ENCODE assay signal across 10 cellular contexts in the genomic region with DNA sequence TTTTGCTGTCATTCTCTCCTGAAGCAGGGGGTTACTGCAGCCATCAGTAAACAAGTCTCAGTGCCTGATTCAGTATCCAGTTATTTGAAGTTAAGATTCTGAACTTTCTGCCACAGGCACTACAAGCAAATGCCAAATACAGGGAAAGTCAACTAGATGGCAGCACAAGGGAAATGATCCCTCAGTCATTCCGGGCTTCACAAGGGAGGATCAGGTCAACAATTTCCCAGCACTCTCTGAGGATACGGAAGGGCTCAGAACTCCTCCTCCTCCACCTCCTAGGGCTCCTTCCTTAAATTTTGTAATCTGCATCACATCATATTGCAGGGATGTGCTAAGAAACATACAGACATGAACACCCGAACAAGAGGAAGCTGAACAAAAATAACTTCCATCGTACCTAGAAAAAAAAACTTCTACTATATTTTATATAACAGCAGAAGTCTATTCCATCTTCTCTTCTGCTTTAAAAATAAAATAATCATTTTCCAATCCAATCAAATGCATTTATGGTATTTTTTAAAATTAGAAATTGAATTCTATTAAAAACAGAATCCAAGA.
DNase-seq lines count a peak whose midpoint lies in the region; ATAC-seq and TF ChIP-seq lines count a peak whose summit lies in the region.
"Had no signal": no experiment of that assay in that cellular context is flagged by ENCODE, and none has a peak within 500 bp of the region (broad histone marks: within the 10 kb centered on the region; RNA-seq: fewer than 3 reads in every experiment).

No MANE protein-coding gene starts in this region.

- ATAC-seq in HG02763 (IDR thresholded peaks at IDR 0.05; ENCODE audit: unreplicated experiment): no peak
- no peak for ATAC-seq in CD8-positive, alpha-beta T cell

- intact Hi-C loops in CD8-positive, alpha-beta T cell (cut with DNase I, micrococcal nuclease): no loop called here
- intact Hi-C loops in activated naive CD4-positive, alpha-beta T cell treated with anti-CD3 and anti-CD28 coated beads for 36 hours (cut with micrococcal nuclease): no loop called here

- H3K4me1 ChIP-seq in CD8-positive, alpha-beta T cell (ENCODE audit: insufficient read depth, low read length): no peaks in the 10 kb centered on the region

- H3K36me3 ChIP-seq in CD8-positive, alpha-beta T cell (ENCODE audit: insufficient read depth, low read length): no peaks in the 10 kb centered on the region

- CTCF ChIA-PET in CD8-positive, alpha-beta T cell (lab: Charles Lee): no interaction called here
- CTCF ChIA-PET in activated naive CD4-positive, alpha-beta T cell treated with anti-CD3 and anti-CD28 coated beads for 36 hours (lab: Charles Lee): no interaction called here

- no peaks in the 10 kb centered on the region for H3K9me3 ChIP-seq in CD8-positive, alpha-beta T cell (ENCODE audit: low read length)

- TF ChIP-seq CTCF in AG09319 (IDR thresholded peaks at IDR 0.05; ENCODE audit: low read depth, low read length): peak; percentile 20
- TF ChIP-seq CTCF in astrocyte of the spinal cord (IDR thresholded peaks at IDR 0.05; ENCODE audit: low read depth, low read length): peak; percentile 38
- TF ChIP-seq CTCF in CD8-positive, alpha-beta T cell (IDR thresholded peaks at IDR 0.05): no peak

- in situ Hi-C loops in astrocyte of the spinal cord (cut with HindIII; ENCODE audit: low sequenced_read_pairs): no loop called here

- no peak for DNase-seq in AG09319 (ENCODE audit: extremely low read depth, low read depth)
- peak; percentile 62 for DNase-seq in HT-29 (ENCODE audit: low spot score)
- peak; percentile 49 for DNase-seq in astrocyte of the spinal cord (ENCODE audit: low read depth, low spot score)
- DNase-seq in kidney glomerular epithelial cell (lab: John Stamatoyannopoulos, UW): peak; percentile 43
- no peak for DNase-seq in CD8-positive, alpha-beta T cell
- no peak for DNase-seq in activated CD4-positive, alpha-beta T cell treated with anti-CD3 and anti-CD28 coated beads, Interleukin-2, amount 50 U/mL, for 4 hours
- DNase-seq in activated naive CD4-positive, alpha-beta T cell treated with anti-CD3 and anti-CD28 coated beads for 36 hours: no peak
- DNase-seq: GDM1; stimulated activated naive CD4-positive, alpha-beta T cell treated with Interleukin-2 at 50 U/mL for 16 hours had no signal

- H3K27me3 Mint-ChIP-seq in CD8-positive, alpha-beta T cell (ENCODE audit: low read depth): peaks cover 7% of the 10 kb centered on the region
- peaks cover 26% of the 10 kb centered on the region for H3K27me3 Mint-ChIP-seq in activated naive CD4-positive, alpha-beta T cell treated with anti-CD3 and anti-CD28 coated beads for 36 hours (ENCODE audit: low read depth)

- H3K4me3 Mint-ChIP-seq in CD8-positive, alpha-beta T cell: no peak overlapping the region
- no peak overlapping the region for H3K4me3 Mint-ChIP-seq in activated naive CD4-positive, alpha-beta T cell treated with anti-CD3 and anti-CD28 coated beads for 36 hours

- no peak overlapping the region for H3K4me3 ChIP-seq in astrocyte of the spinal cord (ENCODE audit: low read depth, low read length)
- H3K4me3 ChIP-seq in CD8-positive, alpha-beta T cell (ENCODE audit: low read depth, low read length): no peak overlapping the region

- no peak overlapping the region for H3K27ac ChIP-seq in CD8-positive, alpha-beta T cell (ENCODE audit: low read depth, low read length)

- H3K27ac Mint-ChIP-seq in CD8-positive, alpha-beta T cell: no peak overlapping the region
- no peak overlapping the region for H3K27ac Mint-ChIP-seq in activated naive CD4-positive, alpha-beta T cell treated with anti-CD3 and anti-CD28 coated beads for 36 hours

- no peaks in the 10 kb centered on the region for H3K36me3 Mint-ChIP-seq in CD8-positive, alpha-beta T cell
- no peaks in the 10 kb centered on the region for H3K36me3 Mint-ChIP-seq in activated naive CD4-positive, alpha-beta T cell treated with anti-CD3 and anti-CD28 coated beads for 36 hours (ENCODE audit: low read depth)

- H3K27me3 ChIP-seq in CD8-positive, alpha-beta T cell (ENCODE audit: insufficient read depth, low read length): no peaks in the 10 kb centered on the region

- peaks cover 6% of the 10 kb centered on the region for H3K4me1 Mint-ChIP-seq in CD8-positive, alpha-beta T cell (ENCODE audit: low read depth)
- H3K4me1 Mint-ChIP-seq in activated naive CD4-positive, alpha-beta T cell treated with anti-CD3 and anti-CD28 coated beads for 36 hours (ENCODE audit: low read depth): peaks cover 3% of the 10 kb centered on the region

- H3K9me3 Mint-ChIP-seq in CD8-positive, alpha-beta T cell: no peaks in the 10 kb centered on the region
- H3K9me3 Mint-ChIP-seq in activated naive CD4-positive, alpha-beta T cell treated with anti-CD3 and anti-CD28 coated beads for 36 hours: no peaks in the 10 kb centered on the region

- POLR2A ChIA-PET in CD8-positive, alpha-beta T cell (lab: Charles Lee): no interaction called here

Comparison
In these comparisons a context has a peak if more than half of its experiments do, and no peak if none do; other contexts are left out.
1. DNase-seq: peak in HT-29 (single experiment), astrocyte of the spinal cord (single experiment) and kidney glomerular epithelial cell (single experiment); none in AG09319 (single experiment), CD8-positive, alpha-beta T cell (0 of 7), activated CD4-positive, alpha-beta T cell treated with anti-CD3 and anti-CD28 coated beads, Interleukin-2, amount 50 U/mL, for 4 hours (0 of 2) and activated naive CD4-positive, alpha-beta T cell treated with anti-CD3 and anti-CD28 coated beads for 36 hours (single experiment).